In the genomic region with DNA sequence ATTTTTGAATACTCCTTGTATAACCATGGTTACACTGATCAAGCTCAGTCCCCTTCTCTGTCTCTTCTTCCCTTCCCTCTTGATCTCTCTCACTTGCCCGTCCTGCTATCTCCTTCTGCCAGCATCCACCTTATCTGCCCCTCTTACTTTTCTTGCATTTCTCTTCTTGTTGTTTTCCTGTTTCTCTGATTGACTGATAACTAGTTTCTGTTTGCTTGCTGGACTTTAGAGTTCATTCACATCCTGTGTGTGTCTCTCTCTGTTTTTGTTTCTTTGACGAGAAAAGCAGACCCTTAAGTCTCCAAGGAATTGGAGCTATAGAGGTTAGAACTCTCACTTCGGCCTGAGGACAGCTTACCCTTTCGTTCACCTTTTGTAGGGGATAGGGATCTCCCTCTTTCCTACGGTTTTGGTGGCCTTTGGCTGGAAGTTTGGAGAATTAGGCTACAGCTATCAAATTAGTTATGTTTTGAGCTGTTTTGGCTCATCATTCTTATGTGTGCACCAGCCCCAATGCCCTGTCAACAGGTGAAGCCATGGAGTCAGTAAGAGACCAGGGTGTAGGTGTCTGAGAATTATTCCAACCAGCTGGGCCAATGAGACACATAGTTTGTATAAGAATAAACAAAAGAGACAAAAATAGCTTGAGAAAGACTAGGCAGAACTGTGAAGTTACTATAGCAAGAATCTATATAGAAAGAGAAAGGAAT, we compare ENCODE assay signal across 12 cellular contexts. TPM values are rescaled to one million over a fixed set of nuclear protein-coding genes. Genes with fewer than 3 reads are reported as not detected.
DNase-seq lines count a peak whose midpoint lies in the region; ATAC-seq, FAIRE-seq and TF ChIP-seq lines count a peak whose summit lies in the region.
"Had no signal": no experiment of that assay in that cellular context is flagged by ENCODE, and none has a peak within 500 bp of the region (broad histone marks: within the 10 kb centered on the region; RNA-seq: fewer than 3 reads in every experiment).

No MANE protein-coding gene starts in this region.

- peak; percentile 55 for ATAC-seq in GM18867 (IDR thresholded peaks at IDR 0.05; ENCODE audit: unreplicated experiment)
- peak; percentile 45 for ATAC-seq in GM21526 (IDR thresholded peaks at IDR 0.05; ENCODE audit: low FRiP score, unreplicated experiment)
- ATAC-seq in HG03045 (IDR thresholded peaks at IDR 0.05; ENCODE audit: unreplicated experiment): peak; percentile 40
- ATAC-seq in GM12878: peak; percentile 60

- H4K20me1 ChIP-seq in GM12878 (ENCODE audit: control insufficient read depth, insufficient read depth) (no peaks in the 10 kb centered on the region), osteoblast (ENCODE audit: insufficient read depth, low read length) (no peaks in the 10 kb centered on the region)

- no peak for FAIRE-seq in GM12878 (lab: Jason Lieb, UNC)

- H3K9me3 ChIP-seq in GM12878 (replicated peaks; ENCODE audit: control insufficient read depth, insufficient read depth, low read length) (peaks cover 3% of the 10 kb centered on the region), osteoblast (ENCODE audit: low read depth, low read length) (no peaks in the 10 kb centered on the region)

- 2% methylated on average over 5 of the region's 5 CpGs for WGBS in GM12878 (ENCODE audit: insufficient coverage, insufficient replicate concordance, low lambda C conversion rate, missing lambda C conversion rate)

- H3K79me2 ChIP-seq in GM12878 (ENCODE audit: control insufficient read depth, insufficient read depth, low read length) (no peaks in the 10 kb centered on the region), osteoblast (ENCODE audit: insufficient read depth, low read length) (no peaks in the 10 kb centered on the region)

- peak overlapping the region; percentile 15; the same call in 1 of the 2 replicates for H3K4me3 ChIP-seq in GM12878
- no peak overlapping the region for H3K4me3 ChIP-seq in osteoblast (ENCODE audit: insufficient read depth, low read length)

- DNase-seq in GM12878 (ENCODE audit: low read depth, low spot score) (no peak), osteoblast (ENCODE audit: insufficient read length, low spot score, missing footprints) (no peak), NCI-H187 (lab: John Stamatoyannopoulos, UW) (no peak), HT-29 (ENCODE audit: low spot score) (no peak)
- no peak for DNase-seq in stimulated activated CD4-positive, alpha-beta T cell treated with anti-CD3 and anti-CD28 coated beads, Interleukin-4, amount 100 ng/mL, for 4 hours
- DNase-seq: CD4-positive, CD25-positive, alpha-beta regulatory T cell had no signal

- H3K4me2 ChIP-seq in GM12878 (ENCODE audit: control insufficient read depth, insufficient read depth) (peak overlapping the region; percentile 64), osteoblast (ENCODE audit: insufficient read depth, low read length) (no peak overlapping the region)

- no peak for TF ChIP-seq CTCF in GM12878 (IDR thresholded peaks at IDR 0.05 in 2 of 3, conservative IDR thresholded peaks at IDR 0.05 in 1 of 3; ENCODE audit: control insufficient read depth in 2 of 3, extremely low read depth in 1 of 3, insufficient read depth in 1 of 3, low read depth in 3 of 3, low read length in 3 of 3)
- TF ChIP-seq CTCF in osteoblast (IDR thresholded peaks at IDR 0.05; ENCODE audit: extremely low read depth, low read depth, low read length): no peak

- H3K9ac ChIP-seq in GM12878 (ENCODE audit: control insufficient read depth, insufficient read depth, low read length): no peak overlapping the region

- no peak for TF ChIP-seq RAD21 in GM12878 (IDR thresholded peaks at IDR 0.05; ENCODE audit: insufficient read depth, low read depth, low read length)

- peak overlapping the region; percentile 54 for H3K27ac ChIP-seq in GM12878 (ENCODE audit: control insufficient read depth, insufficient read depth)
- H3K27ac ChIP-seq in osteoblast (ENCODE audit: low read depth, low read length): no peak overlapping the region

- BruUV-seq in GM12878 (replicated peaks; lab: Mats Ljungman, UMichigan): no TSS peak

- TF ChIP-seq POLR2A in GM12878 (IDR thresholded peaks at IDR 0.05; ENCODE audit: low read depth, low read length): no peak

- H3K36me3 ChIP-seq in GM12878 (ENCODE audit: control insufficient read depth in 2 of 2, insufficient read depth in 2 of 2, low read length in 1 of 2): no peaks in the 10 kb centered on the region
- no peaks in the 10 kb centered on the region for H3K36me3 ChIP-seq in osteoblast (ENCODE audit: insufficient read depth, low read length)

- in situ Hi-C loops in GM12878 (cut with MboI): loop anchor here (10.0 kb wide), 1 partner anchor 257 kb away; the partner anchor contains the start of gene ACADM

- RAD21 ChIA-PET in GM12878 (lab: Charles Lee; ENCODE audit: unreplicated experiment): interaction anchor here (0.7 to 2.5 kb wide), 10 partner anchors 9 to 348 kb away, joined by 3 to 10 read pairs (median 4); no protein-coding TSS in a partner anchor

- SMC1A ChIA-PET in GM12878 (lab: Charles Lee; ENCODE audit: uncharacterized antibody, unreplicated experiment): interaction anchor here (0.8 to 2.5 kb wide), 14 partner anchors 9 to 73 kb away, joined by 3 to 12 read pairs (median 4); no protein-coding TSS in a partner anchor

- H3K27me3 ChIP-seq in GM12878 (replicated peaks in 1 of 2; ENCODE audit: control insufficient read depth in 2 of 2, insufficient read depth in 2 of 2, low read length in 1 of 2) (no peaks in the 10 kb centered on the region), osteoblast (ENCODE audit: insufficient read depth, low read length) (no peaks in the 10 kb centered on the region)

- H3K4me1 ChIP-seq in GM12878 (ENCODE audit: control insufficient read depth, insufficient read depth, low read length) (peaks cover 9% of the 10 kb centered on the region), osteoblast (ENCODE audit: insufficient read depth, low read length) (no peaks in the 10 kb centered on the region)

- no peak for TF ChIP-seq EP300 in GM12878 (IDR thresholded peaks at IDR 0.05; ENCODE audit: borderline replicate concordance in 1 of 2, control insufficient read depth in 1 of 2, low read depth in 2 of 2, low read length in 2 of 2)

- intact Hi-C loops in GM12878 (cut with micrococcal nuclease; ENCODE audit: unreplicated experiment): loop anchor here (2.0 to 10.0 kb wide), 4 partner anchors 44 to 259 kb away; partner anchors contain the start of genes ACADM and RABGGTB

- POLR2A ChIA-PET in GM12878 (lab: Charles Lee): interaction anchor here (0.5 to 1.4 kb wide), 3 partner anchors 9 to 704 kb away, joined by 3 read pairs; no protein-coding TSS in a partner anchor

- H2AFZ ChIP-seq in GM12878 (ENCODE audit: control insufficient read depth, low read depth, low read length) (peak overlapping the region; percentile 40), osteoblast (ENCODE audit: low read length) (no peak overlapping the region)

- CTCF ChIA-PET in GM12878 (lab: Yijun Ruan, JAX): interaction anchor here (0.6 to 3.9 kb wide), 5 partner anchors 11 to 173 kb away, joined by 3 to 36 read pairs (median 5); no protein-coding TSS in a partner anchor

TF ChIP-seq in GM12878, 131 proteins besides CTCF, POLR2A, EP300 and RAD21 (continues in another document):
- TF ChIP-seq GATAD2B (conservative IDR thresholded peaks at IDR 0.05; ENCODE audit: low read depth): no peak
- no peak for TF ChIP-seq SPI1 (IDR thresholded peaks at IDR 0.05; ENCODE audit: borderline replicate concordance, insufficient read depth, low read depth, low read length)
- TF ChIP-seq STAT3 (IDR thresholded peaks at IDR 0.05; ENCODE audit: low read depth, low read length): no peak
- TF ChIP-seq IKZF1 (conservative IDR thresholded peaks at IDR 0.05): peak; percentile 37; the same call in 1 of the 2 replicates
- TF ChIP-seq POU2F2 (IDR thresholded peaks at IDR 0.05; ENCODE audit: borderline replicate concordance, low read depth, low read length): no peak
- TF ChIP-seq POLR2AphosphoS5 (IDR thresholded peaks at IDR 0.05; ENCODE audit: low read length): no peak
- no peak for TF ChIP-seq CHD1 (IDR thresholded peaks at IDR 0.05; ENCODE audit: low read depth, low read length)
- TF ChIP-seq, protein P1, sequence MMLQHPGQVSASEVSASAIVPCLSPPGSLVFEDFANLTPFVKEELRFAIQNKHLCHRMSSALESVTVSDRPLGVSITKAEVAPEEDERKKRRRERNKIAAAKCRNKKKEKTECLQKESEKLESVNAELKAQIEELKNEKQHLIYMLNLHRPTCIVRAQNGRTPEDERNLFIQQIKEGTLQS (IDR thresholded peaks at IDR 0.05; ENCODE audit: borderline replicate concordance, extremely low read depth, low read depth, low read length): no peak
- TF ChIP-seq ZSCAN29 (IDR thresholded peaks at IDR 0.05): no peak
- TF ChIP-seq RBBP5 (conservative IDR thresholded peaks at IDR 0.05): no peak
- no peak for TF ChIP-seq TBL1XR1 (IDR thresholded peaks at IDR 0.05; ENCODE audit: low read depth, low read length)
- no peak for TF ChIP-seq MYB (IDR thresholded peaks at IDR 0.05; ENCODE audit: borderline replicate concordance, low read depth, low read length)

RNA-seq across cellular contexts. Expression of gene ASB17, which starts 49.1 kb away (rescaled TPM):
- not detected in 2 replicates for total RNA-seq in GM12878 (2013; cell fraction: nucleolus; rRNA removed)
- not detected in 2 replicates for total RNA-seq in GM12878 (2014; rRNA removed)
- total RNA-seq in GM12878 (2014; rRNA removed; fragmentation: Illumina TruSeq; extraction: Trizol): not detected in 2 replicates
- total RNA-seq in GM12878 (2021): not detected in 2 replicates
- polyA plus RNA-seq in GM12878 (2011; ENCODE audit: low read depth): not detected
- not detected in 2 replicates for polyA plus RNA-seq in GM12878 (2011; rRNA removed)
- polyA plus RNA-seq in GM12878 (2011; cell fraction: cytosol; rRNA removed): not detected in 2 replicates
- not detected in 2 replicates for polyA plus RNA-seq in GM12878 (2011; cell fraction: nucleus; rRNA removed)
- polyA plus RNA-seq in GM12878 (2012): not detected in 2 replicates
- polyA plus RNA-seq in GM12878 (2014; fragmentation: Illumina TruSeq; extraction: Trizol): not detected in 2 replicates
- polyA plus RNA-seq in GM12878 (2014; fragmentation: Nextera tagmentation; extraction: Ambion mirVana): under 1 TPM in 1 of 2 experiments, not detected in 1; 0.05 TPM
- not detected in 2 replicates for polyA plus RNA-seq in GM12878 (2014; rRNA removed)
- polyA plus RNA-seq in GM12878 (2016; fragmentation: Nextera tagmentation; extraction: Ambion mirVana): not detected
- not detected in 2 replicates for polyA minus RNA-seq in GM12878 (2011; rRNA and poly(A)+ RNA removed)
- not detected in 2 replicates for polyA minus RNA-seq in GM12878 (2011; cell fraction: cytosol; rRNA and poly(A)+ RNA removed)
- not detected in 2 replicates for polyA minus RNA-seq in GM12878 (2011; cell fraction: nucleus; rRNA and poly(A)+ RNA removed)
- total RNA-seq in osteoblast: not detected in 2 replicates
- total RNA-seq in HT-29 (2014; rRNA removed; shearing (Covaris generic)): not detected in 2 replicates
- total RNA-seq: activated T-helper 1 cell treated with anti-CD3 and anti-CD28 coated beads, Interleukin-12 subunit alpha, Interleukin-12 subunit beta, Interleukin-2, Interleukin-4 antibody, amounts not matched to agents 30 ng/mL and 10 ng/mL and 1 ng/mL, durations not matched to agents 14 hours and 24 hours and 36 hours; CD4-positive, CD25-positive, alpha-beta regulatory T cell; mesenteric fat pad; renal cortical epithelial cell had no signal
- polyA plus RNA-seq: CD4-positive, CD25-positive, alpha-beta regulatory T cell had no signal
